In genomic region chr6:157761926-157762325, GRCh38 we compare ENCODE assay signal across 1 cellular context.
TF ChIP-seq lines count a peak whose summit lies in the region.

No MANE protein-coding gene starts in this region.

TF ChIP-seq in WTC11, 78 proteins besides CTCF, POLR2A, EP300 and RAD21 (continued from another document):
- TF ChIP-seq, protein P1, sequence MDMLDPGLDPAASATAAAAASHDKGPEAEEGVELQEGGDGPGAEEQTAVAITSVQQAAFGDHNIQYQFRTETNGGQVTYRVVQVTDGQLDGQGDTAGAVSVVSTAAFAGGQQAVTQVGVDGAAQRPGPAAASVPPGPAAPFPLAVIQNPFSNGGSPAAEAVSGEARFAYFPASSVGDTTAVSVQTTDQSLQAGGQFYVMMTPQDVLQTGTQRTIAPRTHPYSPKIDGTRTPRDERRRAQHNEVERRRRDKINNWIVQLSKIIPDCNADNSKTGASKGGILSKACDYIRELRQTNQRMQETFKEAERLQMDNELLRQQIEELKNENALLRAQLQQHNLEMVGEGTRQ (CRISPR knock-in tag; IDR thresholded peaks at IDR 0.05), result no peak
